Comparison of ENCODE assay signal across 7 cellular contexts in genomic region chr5:38420691-38421395, GRCh38.
A peak's percentile ranks its signal among the peaks of the same experiment; 100 is the strongest.
DNase-seq lines count a peak whose midpoint lies in the region; ATAC-seq, FAIRE-seq and TF ChIP-seq lines count a peak whose summit lies in the region.

No MANE protein-coding gene starts in this region.

- no peak overlapping the region for H3K9ac ChIP-seq in astrocyte (ENCODE audit: low read length)
- no peak overlapping the region for H3K9ac ChIP-seq in smooth muscle cell (ENCODE audit: low read depth)

- peaks cover 4% of the 10 kb centered on the region for H3K36me3 Mint-ChIP-seq in astrocyte (ENCODE audit: low read depth, unreplicated experiment)

- peaks cover 31% of the 10 kb centered on the region for H3K4me1 Mint-ChIP-seq in astrocyte (ENCODE audit: low read depth, unreplicated experiment)

- no peaks in the 10 kb centered on the region for H3K9me3 Mint-ChIP-seq in astrocyte (ENCODE audit: unreplicated experiment)

- H3K9me3 ChIP-seq in astrocyte (ENCODE audit: insufficient read depth, low read depth, low read length) (no peaks in the 10 kb centered on the region), hepatocyte (ENCODE audit: low read depth) (no peaks in the 10 kb centered on the region), smooth muscle cell (replicated peaks; ENCODE audit: low read depth) (no peaks in the 10 kb centered on the region)

- no peaks in the 10 kb centered on the region for H3K9me2 ChIP-seq in hepatocyte (replicated peaks; ENCODE audit: insufficient read depth)

- H3K4me1 ChIP-seq in astrocyte (ENCODE audit: insufficient read depth, low read length) = peaks cover 4% of the 10 kb centered on the region
- no peaks in the 10 kb centered on the region for H3K4me1 ChIP-seq in hepatocyte (ENCODE audit: insufficient read depth)
- H3K4me1 ChIP-seq in smooth muscle cell (ENCODE audit: low read depth) = no peaks in the 10 kb centered on the region

- H4K20me1 ChIP-seq in astrocyte (ENCODE audit: insufficient read depth, low read length) (no peaks in the 10 kb centered on the region), hepatocyte (ENCODE audit: insufficient read depth, poor library complexity, severe bottlenecking) (no peaks in the 10 kb centered on the region), smooth muscle cell (ENCODE audit: low read depth) (no peaks in the 10 kb centered on the region)

- H3K4me3 Mint-ChIP-seq in astrocyte (ENCODE audit: unreplicated experiment) = no peak overlapping the region

- DNase-seq in EH (ENCODE audit: low read depth) (peak; percentile 75), NCI-H526 (lab: John Stamatoyannopoulos, UW) (peak; percentile 10 to 52), astrocyte (ENCODE audit: low read depth) (peak; percentile 36), hepatocyte (ENCODE audit: low spot score) (peak; percentile 75), smooth muscle cell (lab: John Stamatoyannopoulos, UW; ENCODE audit: unreplicated experiment) (no peak), T-helper 9 cell (no peak)

- no peak overlapping the region for H3K4me3 ChIP-seq in astrocyte (ENCODE audit: insufficient read depth, low read depth, low read length)
- no peak overlapping the region for H3K4me3 ChIP-seq in hepatocyte
- H3K4me3 ChIP-seq in smooth muscle cell = no peak overlapping the region

- H3K27me3 ChIP-seq in astrocyte (ENCODE audit: insufficient read depth, low read length) (no peaks in the 10 kb centered on the region), hepatocyte (no peaks in the 10 kb centered on the region), smooth muscle cell (ENCODE audit: low read depth) (no peaks in the 10 kb centered on the region)

- H3K27ac Mint-ChIP-seq in astrocyte (ENCODE audit: unreplicated experiment) = peak overlapping the region; percentile 14

- H3K36me3 ChIP-seq in astrocyte (ENCODE audit: insufficient read depth, low read length) (no peaks in the 10 kb centered on the region), hepatocyte (replicated peaks; ENCODE audit: insufficient read depth, low read depth) (no peaks in the 10 kb centered on the region), smooth muscle cell (ENCODE audit: low read depth) (no peaks in the 10 kb centered on the region)

- peak overlapping the region; percentile 16 for H3K27ac ChIP-seq in astrocyte (ENCODE audit: low read depth, low read length)
- no peak overlapping the region for H3K27ac ChIP-seq in hepatocyte
- peak overlapping the region; percentile 32 for H3K27ac ChIP-seq in smooth muscle cell (ENCODE audit: low read depth)

- TF ChIP-seq CTCF in astrocyte (IDR thresholded peaks at IDR 0.05; ENCODE audit: insufficient read depth, low read depth, low read length) (peak; percentile 87), hepatocyte (IDR thresholded peaks at IDR 0.05; ENCODE audit: poor library complexity) (peak; percentile 75), smooth muscle cell (IDR thresholded peaks at IDR 0.05; ENCODE audit: borderline replicate concordance, insufficient read depth, poor library complexity, severe bottlenecking) (peak; percentile 66)

- WGBS in hepatocyte (ENCODE audit: low lambda C conversion rate, missing lambda C conversion rate) = 59% methylated on average over 6 of the region's 6 CpGs
- 62% methylated on average over 6 of the region's 6 CpGs for WGBS in smooth muscle cell (ENCODE audit: low lambda C conversion rate)

- H3K27me3 Mint-ChIP-seq in astrocyte (ENCODE audit: low read depth, unreplicated experiment) = peaks cover 12% of the 10 kb centered on the region

- H3F3A ChIP-seq in smooth muscle cell (ENCODE audit: low read depth) = no peaks in the 10 kb centered on the region

- H3K4me2 ChIP-seq in astrocyte (ENCODE audit: low read length) (peak overlapping the region; percentile 54), hepatocyte (no peak overlapping the region), smooth muscle cell (no peak overlapping the region)

- H2AFZ ChIP-seq in astrocyte (ENCODE audit: low read depth, low read length) (peak overlapping the region; percentile 28), hepatocyte (no peak overlapping the region), smooth muscle cell (ENCODE audit: low read depth) (no peak overlapping the region)

- H3K79me2 ChIP-seq in astrocyte (ENCODE audit: insufficient read depth, low read length) = no peaks in the 10 kb centered on the region
- no peaks in the 10 kb centered on the region for H3K79me2 ChIP-seq in hepatocyte
- H3K79me2 ChIP-seq in smooth muscle cell (ENCODE audit: low read depth) = no peaks in the 10 kb centered on the region

- peak; percentile 56 for ATAC-seq in HG03139 (IDR thresholded peaks at IDR 0.05; ENCODE audit: unreplicated experiment)

- peak; percentile 5 for FAIRE-seq in astrocyte (lab: Jason Lieb, UNC)

Comparison
In these comparisons a context has a peak if more than half of its experiments do, and no peak if none do; other contexts are left out.
1. DNase-seq: peak in EH (single experiment), NCI-H526 (2 of 2), astrocyte (single experiment) and hepatocyte (single experiment); none in smooth muscle cell (single experiment) and T-helper 9 cell (single experiment).
2. Peak in every context shown above with its lines, with median percentiles within 50 percentile points of each other: CTCF ChIP-seq.